ENCODE assay signal across 24 cellular contexts in genomic region chr6:82778985-82779384, GRCh38.
DNase-seq lines count a peak whose midpoint lies in the region; ATAC-seq and TF ChIP-seq lines count a peak whose summit lies in the region.
"Had no signal": no experiment of that assay in that cellular context is flagged by ENCODE, and none has a peak within 500 bp of the region (broad histone marks: within the 10 kb centered on the region; RNA-seq: fewer than 3 reads in every experiment).

No MANE protein-coding gene starts in this region.

- intact Hi-C loops in naive thymus-derived CD4-positive, alpha-beta T cell (cut with micrococcal nuclease): no loop called here
- intact Hi-C loops in spleen (cut with DNase I; ENCODE audit: low total_unique reads): no loop called here

- WGBS in spleen, 5 donors: 62 to 71% (median 70%) methylated on average over 2 of the region's 2 CpGs

- no peaks in the 10 kb centered on the region for H3K9me3 ChIP-seq in naive thymus-derived CD4-positive, alpha-beta T cell (ENCODE audit: control insufficient read depth in 2 of 3, low read length in 3 of 3)
- no peaks in the 10 kb centered on the region for H3K9me3 ChIP-seq in spleen
- H3K9me3 ChIP-seq: A549; BE2C; BLaER1 treated with 17β-estradiol and CSF1 and Interleukin-3, amounts not matched to agents 10 nM and 100 nM; HAP-1 had no signal

- H3K27me3 Mint-ChIP-seq in neural crest cell (ENCODE audit: low read depth): no peaks in the 10 kb centered on the region
- H3K27me3 Mint-ChIP-seq in naive thymus-derived CD4-positive, alpha-beta T cell: peaks cover 0 to 7% (median 0%) of the 10 kb centered on the region in 5 donors

- H3K36me3 ChIP-seq in naive thymus-derived CD4-positive, alpha-beta T cell (ENCODE audit: control insufficient read depth in 2 of 3, insufficient read depth in 3 of 3, low read length in 3 of 3): no peaks in the 10 kb centered on the region
- H3K36me3 ChIP-seq in spleen: no peaks in the 10 kb centered on the region
- H3K36me3 ChIP-seq: BE2C; BLaER1 treated with 17β-estradiol and CSF1 and Interleukin-3, amounts not matched to agents 10 nM and 100 nM; HAP-1 had no signal

- no peak overlapping the region for H3K4me3 ChIP-seq in naive thymus-derived CD4-positive, alpha-beta T cell (ENCODE audit: low read length)
- H3K4me3 ChIP-seq in spleen: no peak overlapping the region
- H3K4me3 ChIP-seq: A549; BLaER1 treated with 17β-estradiol and CSF1 and Interleukin-3, amounts not matched to agents 10 nM and 100 nM; HAP-1 had no signal

- DNase-seq in COR-L47 (lab: John Stamatoyannopoulos, UW): peak; percentile 3
- DNase-seq in NCI-H146 treated with DMSO at 0.1 percent for 48 hours (lab: John Stamatoyannopoulos, UW; ENCODE audit: unreplicated experiment): peak; percentile 8
- DNase-seq in ecto neural progenitor cell (ENCODE audit: low spot score): peak; percentile 55
- DNase-seq in neural crest cell (ENCODE audit: low read depth, low spot score): no peak
- DNase-seq in naive thymus-derived CD4-positive, alpha-beta T cell: no peak
- DNase-seq in spleen: no peak
- DNase-seq in SHP77 (lab: John Stamatoyannopoulos, UW): no peak
- DNase-seq: 8988T; ACHN; AML-193; BE2C; Calu3; CD4-positive, alpha-beta T cell; CD8-positive, alpha-beta memory T cell; DMS53; DMS79 treated with DMSO at 0.1 percent for 48 hours; GF-D8; GOT3; HFFc6 had no signal

- no peaks in the 10 kb centered on the region for H3K36me3 Mint-ChIP-seq in neural crest cell (ENCODE audit: low read depth)
- no peaks in the 10 kb centered on the region for H3K36me3 Mint-ChIP-seq in naive thymus-derived CD4-positive, alpha-beta T cell
- H3K36me3 Mint-ChIP-seq: CD14-positive monocyte had no signal

- H3K27ac Mint-ChIP-seq in neural crest cell (ENCODE audit: unreplicated experiment): no peak overlapping the region
- no peak overlapping the region for H3K27ac Mint-ChIP-seq in naive thymus-derived CD4-positive, alpha-beta T cell
- H3K27ac Mint-ChIP-seq: CD14-positive monocyte; CD4-positive, alpha-beta T cell; CD8-positive, alpha-beta memory T cell; HFFc6 had no signal

- no peaks in the 10 kb centered on the region for H3K9me3 Mint-ChIP-seq in neural crest cell
- peaks cover 0 to 4% (median 0%) of the 10 kb centered on the region in 11 donors for H3K9me3 Mint-ChIP-seq in naive thymus-derived CD4-positive, alpha-beta T cell
- H3K9me3 Mint-ChIP-seq: CD4-positive, alpha-beta T cell; CD8-positive, alpha-beta memory T cell; HFFc6 had no signal

- TF ChIP-seq CTCF in neural crest cell (conservative IDR thresholded peaks at IDR 0.05): no peak
- no peak for TF ChIP-seq CTCF in spleen (IDR thresholded peaks at IDR 0.05 in 8 of 11, conservative IDR thresholded peaks at IDR 0.05 in 3 of 11)

- H3K4me3 Mint-ChIP-seq in neural crest cell: peak overlapping the region; percentile 6
- H3K4me3 Mint-ChIP-seq in naive thymus-derived CD4-positive, alpha-beta T cell: no peak overlapping the region
- H3K4me3 Mint-ChIP-seq: CD14-positive monocyte; CD4-positive, alpha-beta T cell; CD8-positive, alpha-beta memory T cell; HFFc6 had no signal

- no peaks in the 10 kb centered on the region for H3K27me3 ChIP-seq in naive thymus-derived CD4-positive, alpha-beta T cell (ENCODE audit: control insufficient read depth in 2 of 2, insufficient read depth in 2 of 2, low read length in 2 of 2)
- H3K27me3 ChIP-seq in spleen (replicated peaks in 1 of 7): no peaks in the 10 kb centered on the region
- H3K27me3 ChIP-seq: BE2C; BLaER1 treated with 17β-estradiol and CSF1 and Interleukin-3, amounts not matched to agents 10 nM and 100 nM had no signal

- H3K27ac ChIP-seq in naive thymus-derived CD4-positive, alpha-beta T cell (ENCODE audit: low read depth, low read length): no peak overlapping the region
- no peak overlapping the region for H3K27ac ChIP-seq in spleen
- H3K27ac ChIP-seq: A549; BLaER1 treated with 17β-estradiol and CSF1 and Interleukin-3, amounts not matched to agents 10 nM and 100 nM had no signal

- POLR2A ChIA-PET in naive thymus-derived CD4-positive, alpha-beta T cell (lab: Charles Lee): no interaction called here

- ATAC-seq in GM18873 (IDR thresholded peaks at IDR 0.05; ENCODE audit: low FRiP score, unreplicated experiment): no peak
- no peak for ATAC-seq in naive thymus-derived CD4-positive, alpha-beta T cell
- ATAC-seq: A549 had no signal

- no peaks in the 10 kb centered on the region for H3K4me1 ChIP-seq in naive thymus-derived CD4-positive, alpha-beta T cell (ENCODE audit: control insufficient read depth in 2 of 2, insufficient read depth in 2 of 2, low read length in 2 of 2)
- H3K4me1 ChIP-seq in spleen: no peaks in the 10 kb centered on the region
- H3K4me1 ChIP-seq: A549; BE2C; BLaER1 treated with 17β-estradiol and CSF1 and Interleukin-3, amounts not matched to agents 10 nM and 100 nM; HAP-1 had no signal

- peaks cover 28% of the 10 kb centered on the region for H3K4me1 Mint-ChIP-seq in neural crest cell
- H3K4me1 Mint-ChIP-seq in naive thymus-derived CD4-positive, alpha-beta T cell: no peaks in the 10 kb centered on the region
- H3K4me1 Mint-ChIP-seq: CD14-positive monocyte; CD8-positive, alpha-beta memory T cell had no signal

- CTCF ChIA-PET in naive thymus-derived CD4-positive, alpha-beta T cell (lab: Charles Lee): no interaction called here

- no peak for TF ChIP-seq POLR2A in spleen (IDR thresholded peaks at IDR 0.05)

Comparison
In these comparisons a context has a peak if more than half of its experiments do, and no peak if none do; other contexts are left out.
1. DNase-seq: peak in COR-L47 (single experiment), NCI-H146 treated with DMSO at 0.1 percent for 48 hours (single experiment) and ecto neural progenitor cell (single experiment); none in neural crest cell (single experiment), naive thymus-derived CD4-positive, alpha-beta T cell (0 of 9), spleen (single experiment) and SHP77 (0 of 2).